In the genomic region with DNA sequence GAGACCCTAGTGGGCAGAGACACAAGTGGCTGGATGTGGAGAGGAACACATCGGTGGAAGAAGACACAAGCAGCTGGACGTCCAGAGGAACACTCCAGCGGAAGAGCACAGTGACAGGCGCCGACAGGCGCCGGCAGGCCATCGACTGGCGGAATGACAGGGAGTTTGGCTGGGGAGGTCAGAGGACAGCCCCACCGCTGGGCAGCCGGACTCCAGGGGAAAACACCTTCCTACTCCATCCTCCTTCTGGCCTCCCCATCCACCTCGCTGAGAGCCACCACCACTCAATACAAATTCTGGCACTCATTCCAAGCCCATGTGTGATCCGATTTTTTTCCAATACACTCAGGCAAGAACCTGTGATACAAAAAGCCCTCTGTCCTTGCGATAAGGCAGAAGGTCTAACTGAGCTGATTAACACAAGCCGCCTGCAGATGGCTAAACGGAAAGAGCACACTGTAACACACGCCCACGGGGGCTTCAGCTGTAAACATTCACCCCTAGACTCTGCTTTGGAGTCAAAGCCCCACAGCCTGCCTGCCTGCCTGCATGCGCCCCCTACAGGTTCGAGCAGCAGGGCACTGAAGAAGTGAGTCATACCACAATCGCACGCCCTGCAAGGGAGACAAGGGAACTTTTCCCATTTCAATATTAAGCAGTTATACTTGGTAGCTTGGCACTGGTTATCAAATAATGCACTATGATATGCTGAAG, we compare ENCODE assay signal across 7 cellular contexts. TPM values are rescaled to one million over a fixed set of nuclear protein-coding genes. Genes with fewer than 3 reads are reported as not detected.
DNase-seq lines count a peak whose midpoint lies in the region; ATAC-seq and TF ChIP-seq lines count a peak whose summit lies in the region.

No MANE protein-coding gene starts in this region.

- no peak overlapping the region for H2AFZ ChIP-seq in trophoblast cell (ENCODE audit: insufficient read depth, low read length, poor library complexity)

- no peak overlapping the region for H2BK120ac ChIP-seq in trophoblast cell (ENCODE audit: insufficient read depth, low read length, poor library complexity)

- no peak overlapping the region for H4K8ac ChIP-seq in trophoblast cell (ENCODE audit: low read depth, low read length)

- H4K12ac ChIP-seq in trophoblast cell (ENCODE audit: low read depth, low read length) = peak overlapping the region; percentile 12

- H3K27ac ChIP-seq in trophoblast cell (ENCODE audit: low read depth, low read length) = no peak overlapping the region

- ATAC-seq in GM18870 (IDR thresholded peaks at IDR 0.05; ENCODE audit: unreplicated experiment) = no peak

- H3K23ac ChIP-seq in trophoblast cell (ENCODE audit: low read length) = no peak overlapping the region

- no peak overlapping the region for H3K4me3 ChIP-seq in trophoblast cell (ENCODE audit: low read depth, low read length)

- H3K18ac ChIP-seq in trophoblast cell (ENCODE audit: low read length) = no peak overlapping the region

- no peak overlapping the region for H2BK12ac ChIP-seq in trophoblast cell (ENCODE audit: low read length)

- WGBS in trophoblast cell (ENCODE audit: extremely low coverage, insufficient coverage, insufficient read length) = no CpG with 5 or more reads among the region's 22 CpGs

- H2BK5ac ChIP-seq in trophoblast cell (ENCODE audit: low read depth, low read length, poor library complexity) = no peak overlapping the region

- H3K79me1 ChIP-seq in trophoblast cell (ENCODE audit: low read length) = peaks cover 1% of the 10 kb centered on the region

- no peaks in the 10 kb centered on the region for H3K79me2 ChIP-seq in trophoblast cell (ENCODE audit: control insufficient read depth, insufficient read depth, low read length, poor library complexity)

- DNase-seq in LoVo (ENCODE audit: low spot score) (peak; percentile 23), ecto neural progenitor cell (ENCODE audit: low spot score) (peak; percentile 66), trophoblast cell (peak; percentile 2 to 23), cerebellum (ENCODE audit: low spot score) (no peak)
- no peak for DNase-seq in central memory CD4-positive, alpha-beta T cell

- no peaks in the 10 kb centered on the region for H3K36me3 ChIP-seq in trophoblast cell (ENCODE audit: control insufficient read depth in 1 of 2, insufficient read depth in 2 of 2, low read length in 2 of 2)

- H3K4me2 ChIP-seq in trophoblast cell (ENCODE audit: low read length) = no peak overlapping the region

- H3K9me3 ChIP-seq in trophoblast cell (ENCODE audit: insufficient read depth, low read depth, low read length) = no peaks in the 10 kb centered on the region

- no peaks in the 10 kb centered on the region for H3K27me3 ChIP-seq in trophoblast cell (ENCODE audit: insufficient read depth, low read length)

- peaks cover 0 to 4% of the 10 kb centered on the region in 2 experiments for H3K4me1 ChIP-seq in trophoblast cell (ENCODE audit: control insufficient read depth in 1 of 2, insufficient read depth in 2 of 2, low read length in 2 of 2)

- no peak overlapping the region for H3K9ac ChIP-seq in trophoblast cell (ENCODE audit: low read length)

- no peak overlapping the region for H3K4ac ChIP-seq in trophoblast cell (ENCODE audit: low read depth, low read length)

- no peak overlapping the region for H4K91ac ChIP-seq in trophoblast cell (ENCODE audit: low read depth, low read length)

- no peak overlapping the region for H2AK5ac ChIP-seq in trophoblast cell (ENCODE audit: low read length)

- H3K14ac ChIP-seq in trophoblast cell (ENCODE audit: low read length) = no peak overlapping the region

- TF ChIP-seq CTCF in GM12872 (IDR thresholded peaks at IDR 0.05; ENCODE audit: insufficient read depth, low read depth, low read length) = peak; percentile 62

RNA-seq across cellular contexts. Expression of a gene that starts 50.2 kb away (rescaled TPM):
- polyA plus RNA-seq in trophoblast cell (2013) = 1.7 TPM in 2 replicates
- total RNA-seq in cerebellum = 55.0 TPM

Comparison
In these comparisons a context has a peak if more than half of its experiments do, and no peak if none do; other contexts are left out.
1. DNase-seq: peak in LoVo (single experiment), ecto neural progenitor cell (single experiment) and trophoblast cell (2 of 2); none in central memory CD4-positive, alpha-beta T cell (single experiment) and cerebellum (single experiment).